In the genomic region with DNA sequence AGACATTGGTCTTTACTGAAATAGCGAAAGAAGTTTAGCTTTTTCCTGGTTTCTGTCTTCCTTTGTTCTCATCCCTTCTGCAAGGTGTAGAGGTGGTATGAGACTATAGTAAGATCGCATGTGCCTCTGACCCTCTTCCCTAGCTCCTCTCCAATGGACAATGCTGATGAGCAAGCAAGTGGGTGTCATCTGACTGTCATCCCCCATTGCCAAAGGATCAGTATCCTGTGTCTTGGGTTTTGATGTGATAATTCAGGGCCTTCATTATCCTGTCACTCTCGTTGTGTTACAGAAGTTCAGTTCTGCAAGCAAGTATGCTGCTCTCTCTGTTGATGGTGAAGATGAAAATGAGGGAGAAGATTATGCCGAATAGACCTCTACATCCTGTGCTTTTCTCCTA, we compare ENCODE assay signal across 21 cellular contexts. TPM values are rescaled to one million over a fixed set of nuclear protein-coding genes. Genes with fewer than 3 reads are reported as not detected.
A peak's percentile ranks its signal among the peaks of the same experiment; 100 is the strongest.
DNase-seq lines count a peak whose midpoint lies in the region; ATAC-seq and TF ChIP-seq lines count a peak whose summit lies in the region.
"Had no signal": no experiment of that assay in that cellular context is flagged by ENCODE, and none has a peak within 500 bp of the region (broad histone marks: within the 10 kb centered on the region; RNA-seq: fewer than 3 reads in every experiment).

No MANE protein-coding gene starts in this region.

- H3K9me3 Mint-ChIP-seq in activated T-helper 1 cell treated with anti-CD3 and anti-CD28 coated beads, Interleukin-12 subunit alpha, Interleukin-12 subunit beta, Interleukin-2, Interleukin-4 antibody, amounts not matched to agents 30 ng/mL and 10 ng/mL and 1 ng/mL, durations not matched to agents 14 hours and 24 hours and 36 hours = no peaks in the 10 kb centered on the region
- H3K9me3 Mint-ChIP-seq: activated B cell treated with CpG ODN at 0.5 μM for 24 hours; natural killer cell treated with Interleukin-12 subunit alpha and Interleukin-12 subunit beta and Interleukin-15 and Interleukin-18, amount 100 ng/mL, for 72 hours had no signal

- peak overlapping the region; percentile 16 for H3K9ac ChIP-seq in neural cell (ENCODE audit: low read length)

- peaks cover 3% of the 10 kb centered on the region for H3F3A ChIP-seq in neural cell (ENCODE audit: insufficient read depth, low read length, poor library complexity, severe bottlenecking)

- no peaks in the 10 kb centered on the region for H3K79me2 ChIP-seq in neural cell (replicated peaks; ENCODE audit: insufficient read depth, low read length)

- no peak for TF ChIP-seq EP300 in neural cell (conservative IDR thresholded peaks at IDR 0.05; ENCODE audit: poor library complexity, severe bottlenecking)

- in situ Hi-C loops in SK-MEL-5 (cut with HindIII; ENCODE audit: low pct_unique_long_range_greater_than_20kb, low sequenced_read_pairs) = no loop called here

- no peak overlapping the region for H3K4me3 ChIP-seq in neural cell (ENCODE audit: low read length)
- H3K4me3 ChIP-seq: coronary artery, esophagus squamous epithelium, ovary, tibial artery had no signal

- H3K36me3 ChIP-seq in neural cell (ENCODE audit: insufficient read depth, low read length) = peaks cover 3% of the 10 kb centered on the region
- H3K36me3 ChIP-seq: ovary had no signal

- no peaks in the 10 kb centered on the region for H3K9me3 ChIP-seq in neural cell (ENCODE audit: low read length)
- H3K9me3 ChIP-seq: esophagus squamous epithelium, ovary, tibial artery had no signal

- H2AFZ ChIP-seq in neural cell (ENCODE audit: low read depth, low read length) = no peak overlapping the region

- ATAC-seq in GM21737 (IDR thresholded peaks at IDR 0.05; ENCODE audit: unreplicated experiment) (no peak), HG02588 (IDR thresholded peaks at IDR 0.05; ENCODE audit: unreplicated experiment) (no peak)
- ATAC-seq: natural killer cell treated with Interleukin-12 subunit alpha and Interleukin-12 subunit beta and Interleukin-15 and Interleukin-18, amount 100 ng/mL, for 72 hours had no signal

- H3K27ac ChIP-seq in neural cell (ENCODE audit: low read length) = peak overlapping the region; percentile 37
- H3K27ac ChIP-seq: ovary had no signal

- TF ChIP-seq RAD21 in neural cell (conservative IDR thresholded peaks at IDR 0.05) = no peak

- no peaks in the 10 kb centered on the region for H3K27me3 ChIP-seq in neural cell (ENCODE audit: insufficient read depth, low read depth, low read length)
- H3K27me3 ChIP-seq: esophagus squamous epithelium, ovary, tibial artery had no signal

- no peaks in the 10 kb centered on the region for H4K20me1 ChIP-seq in neural cell (ENCODE audit: insufficient read depth)

- no peak overlapping the region for H3K4me3 Mint-ChIP-seq in activated T-helper 1 cell treated with anti-CD3 and anti-CD28 coated beads, Interleukin-12 subunit alpha, Interleukin-12 subunit beta, Interleukin-2, Interleukin-4 antibody, amounts not matched to agents 30 ng/mL and 10 ng/mL and 1 ng/mL, durations not matched to agents 14 hours and 24 hours and 36 hours
- H3K4me3 Mint-ChIP-seq: activated B cell treated with CpG ODN at 0.5 μM for 24 hours; natural killer cell treated with Interleukin-12 subunit alpha and Interleukin-12 subunit beta and Interleukin-15 and Interleukin-18, amount 100 ng/mL, for 72 hours had no signal

- no peaks in the 10 kb centered on the region for H3K27me3 Mint-ChIP-seq in activated T-helper 1 cell treated with anti-CD3 and anti-CD28 coated beads, Interleukin-12 subunit alpha, Interleukin-12 subunit beta, Interleukin-2, Interleukin-4 antibody, amounts not matched to agents 30 ng/mL and 10 ng/mL and 1 ng/mL, durations not matched to agents 14 hours and 24 hours and 36 hours (ENCODE audit: insufficient read depth)
- H3K27me3 Mint-ChIP-seq: activated B cell treated with CpG ODN at 0.5 μM for 24 hours; CD4-positive, CD25-positive, alpha-beta regulatory T cell; natural killer cell treated with Interleukin-12 subunit alpha and Interleukin-12 subunit beta and Interleukin-15 and Interleukin-18, amount 100 ng/mL, for 72 hours had no signal

- DNase-seq in SK-MEL-5 (ENCODE audit: low read depth, low spot score) = peak; percentile 77
- DNase-seq in activated T-helper 1 cell treated with anti-CD3 and anti-CD28 coated beads, Interleukin-12 subunit alpha, Interleukin-12 subunit beta, Interleukin-2, Interleukin-4 antibody, amounts not matched to agents 30 ng/mL and 10 ng/mL and 1 ng/mL, durations not matched to agents 14 hours and 24 hours and 36 hours (ENCODE audit: low spot score) = no peak
- DNase-seq: activated B cell treated with CpG ODN at 0.5 μM for 24 hours; activated gamma-delta T cell treated with Interleukin-2 at 50 U/mL for 16 hours; CD4-positive, CD25-positive, alpha-beta regulatory T cell; esophagus squamous epithelium; NCI-H1694; NCI-H2171; NCI-H510A treated with DMSO at 0.1 percent for 48 hours; NK-92 treated with Interleukin-12 subunit alpha and Interleukin-12 subunit beta, amount 100 ng/mL, for 24 hours; ovary; SHP77 treated with DMSO at 0.1 percent for 48 hours; stimulated activated CD4-positive, alpha-beta T cell treated with anti-CD3 and anti-CD28 coated beads, Interleukin-12 subunit alpha, Interleukin-12 subunit beta, amount 100 ng/mL, for 4 hours; stimulated activated CD4-positive, alpha-beta T cell treated with anti-CD3 and anti-CD28 coated beads, Interleukin-4, amount 100 ng/mL, for 24 hours; stimulated activated naive CD4-positive, alpha-beta T cell treated with Interleukin-2 at 50 U/mL for 16 hours; tibial artery had no signal

- peaks cover 24% of the 10 kb centered on the region for H3K4me1 Mint-ChIP-seq in activated T-helper 1 cell treated with anti-CD3 and anti-CD28 coated beads, Interleukin-12 subunit alpha, Interleukin-12 subunit beta, Interleukin-2, Interleukin-4 antibody, amounts not matched to agents 30 ng/mL and 10 ng/mL and 1 ng/mL, durations not matched to agents 14 hours and 24 hours and 36 hours (ENCODE audit: low read depth)

- intact Hi-C loops in activated T-helper 1 cell treated with anti-CD3 and anti-CD28 coated beads, Interleukin-12 subunit alpha, Interleukin-12 subunit beta, Interleukin-2, Interleukin-4 antibody, amounts not matched to agents 30 ng/mL and 10 ng/mL and 1 ng/mL, durations not matched to agents 14 hours and 24 hours and 36 hours (cut with micrococcal nuclease) = loop anchor here (10.0 kb wide), 1 partner anchor 415 kb away; the partner anchor contains the start of gene PCBP2

- H3K27ac Mint-ChIP-seq in activated T-helper 1 cell treated with anti-CD3 and anti-CD28 coated beads, Interleukin-12 subunit alpha, Interleukin-12 subunit beta, Interleukin-2, Interleukin-4 antibody, amounts not matched to agents 30 ng/mL and 10 ng/mL and 1 ng/mL, durations not matched to agents 14 hours and 24 hours and 36 hours = peak overlapping the region; percentile 12
- H3K27ac Mint-ChIP-seq: activated B cell treated with CpG ODN at 0.5 μM for 24 hours had no signal

- TF ChIP-seq CTCF in neural cell (IDR thresholded peaks at IDR 0.05; ENCODE audit: poor library complexity, severe bottlenecking) = no peak

- no peaks in the 10 kb centered on the region for H3K9me2 ChIP-seq in neural cell (ENCODE audit: insufficient read depth, low read length)

- H3K36me3 Mint-ChIP-seq in activated T-helper 1 cell treated with anti-CD3 and anti-CD28 coated beads, Interleukin-12 subunit alpha, Interleukin-12 subunit beta, Interleukin-2, Interleukin-4 antibody, amounts not matched to agents 30 ng/mL and 10 ng/mL and 1 ng/mL, durations not matched to agents 14 hours and 24 hours and 36 hours (ENCODE audit: low read depth) = peaks cover 51% of the 10 kb centered on the region

- H3K4me2 ChIP-seq in neural cell (ENCODE audit: low read length) = no peak overlapping the region

TF ChIP-seq in neural cell, 6 proteins besides CTCF, POLR2A, EP300 and RAD21 (continues in another document):
- no peak for TF ChIP-seq TAF1 (IDR thresholded peaks at IDR 0.05; ENCODE audit: low read depth)
- no peak for TF ChIP-seq POLR2AphosphoS5 (IDR thresholded peaks at IDR 0.05)
- TF ChIP-seq EZH2 (IDR thresholded peaks at IDR 0.05; ENCODE audit: borderline replicate concordance, insufficient read depth, low read length, poor library complexity, severe bottlenecking) = no peak

RNA-seq across cellular contexts. Expression of gene TNS2, which starts 10.0 kb away (rescaled TPM):
- total RNA-seq in SK-MEL-5 (2014; rRNA removed; shearing (Covaris generic)) = 13.9 and 15.9 TPM in 2 replicates
- 22.8 and 24.2 TPM in 2 replicates for polyA plus RNA-seq in SK-MEL-5 (2015; cell fraction: cytosol; rRNA removed)
- 101 and 107 TPM in 2 replicates for polyA plus RNA-seq in SK-MEL-5 (2015; cell fraction: nucleus; rRNA removed)
- 2.7 and 3.1 TPM in 2 replicates for total RNA-seq in activated T-helper 1 cell treated with anti-CD3 and anti-CD28 coated beads, Interleukin-12 subunit alpha, Interleukin-12 subunit beta, Interleukin-2, Interleukin-4 antibody, amounts not matched to agents 30 ng/mL and 10 ng/mL and 1 ng/mL, durations not matched to agents 14 hours and 24 hours and 36 hours
- polyA plus RNA-seq in neural cell = 4.2 and 7.9 TPM in 2 replicates
- 5.2 and 7.5 TPM in 2 replicates for polyA minus RNA-seq in neural cell

RNA-seq across cellular contexts. Expression of gene EIF4B, which starts 33.6 kb away (rescaled TPM):
- 995 and 1,087 TPM in 2 replicates for total RNA-seq in SK-MEL-5 (2014; rRNA removed; shearing (Covaris generic))
- polyA plus RNA-seq in SK-MEL-5 (2015; cell fraction: cytosol; rRNA removed) = 424 and 486 TPM in 2 replicates
- polyA plus RNA-seq in SK-MEL-5 (2015; cell fraction: nucleus; rRNA removed) = 135 and 229 TPM in 2 replicates
- 463 and 473 TPM in 2 replicates for total RNA-seq in activated T-helper 1 cell treated with anti-CD3 and anti-CD28 coated beads, Interleukin-12 subunit alpha, Interleukin-12 subunit beta, Interleukin-2, Interleukin-4 antibody, amounts not matched to agents 30 ng/mL and 10 ng/mL and 1 ng/mL, durations not matched to agents 14 hours and 24 hours and 36 hours
- 329 and 333 TPM in 2 replicates for polyA plus RNA-seq in neural cell
- 636 and 641 TPM in 2 replicates for polyA minus RNA-seq in neural cell

RNA-seq across cellular contexts. Expression of gene SPRYD3, which starts 39.3 kb away (rescaled TPM):
- 31.8 and 32.4 TPM in 2 replicates for total RNA-seq in SK-MEL-5 (2014; rRNA removed; shearing (Covaris generic))
- 20.7 and 21.0 TPM in 2 replicates for polyA plus RNA-seq in SK-MEL-5 (2015; cell fraction: cytosol; rRNA removed)
- 8.5 and 12.0 TPM in 2 replicates for polyA plus RNA-seq in SK-MEL-5 (2015; cell fraction: nucleus; rRNA removed)
- total RNA-seq in activated T-helper 1 cell treated with anti-CD3 and anti-CD28 coated beads, Interleukin-12 subunit alpha, Interleukin-12 subunit beta, Interleukin-2, Interleukin-4 antibody, amounts not matched to agents 30 ng/mL and 10 ng/mL and 1 ng/mL, durations not matched to agents 14 hours and 24 hours and 36 hours = 41.2 and 42.6 TPM in 2 replicates
- polyA plus RNA-seq in neural cell = 20.8 and 21.0 TPM in 2 replicates
- 31.4 and 34.6 TPM in 2 replicates for polyA minus RNA-seq in neural cell

RNA-seq across cellular contexts. Expression of gene IGFBP6, which starts 57.6 kb away (rescaled TPM):
- total RNA-seq in SK-MEL-5 (2014; rRNA removed; shearing (Covaris generic)) = 1.7 and 1.9 TPM in 2 replicates
- polyA plus RNA-seq in SK-MEL-5 (2015; cell fraction: cytosol; rRNA removed) = 2.0 and 4.6 TPM in 2 replicates
- polyA plus RNA-seq in SK-MEL-5 (2015; cell fraction: nucleus; rRNA removed) = 3.1 TPM in 1 of 2 replicates, not detected in the other
- total RNA-seq in activated T-helper 1 cell treated with anti-CD3 and anti-CD28 coated beads, Interleukin-12 subunit alpha, Interleukin-12 subunit beta, Interleukin-2, Interleukin-4 antibody, amounts not matched to agents 30 ng/mL and 10 ng/mL and 1 ng/mL, durations not matched to agents 14 hours and 24 hours and 36 hours = 0.81 TPM in 1 of 2 replicates, not detected in the other
- polyA plus RNA-seq in neural cell = 0.26 TPM in 1 of 2 replicates, not detected in the other
- not detected in 2 replicates for polyA minus RNA-seq in neural cell
- total RNA-seq: activated B cell treated with CpG ODN at 0.5 μM for 24 hours; CD4-positive, CD25-positive, alpha-beta regulatory T cell; natural killer cell treated with Interleukin-12 subunit alpha and Interleukin-12 subunit beta and Interleukin-15 and Interleukin-18, amount 100 ng/mL, for 72 hours had no signal
